In the genomic region with DNA sequence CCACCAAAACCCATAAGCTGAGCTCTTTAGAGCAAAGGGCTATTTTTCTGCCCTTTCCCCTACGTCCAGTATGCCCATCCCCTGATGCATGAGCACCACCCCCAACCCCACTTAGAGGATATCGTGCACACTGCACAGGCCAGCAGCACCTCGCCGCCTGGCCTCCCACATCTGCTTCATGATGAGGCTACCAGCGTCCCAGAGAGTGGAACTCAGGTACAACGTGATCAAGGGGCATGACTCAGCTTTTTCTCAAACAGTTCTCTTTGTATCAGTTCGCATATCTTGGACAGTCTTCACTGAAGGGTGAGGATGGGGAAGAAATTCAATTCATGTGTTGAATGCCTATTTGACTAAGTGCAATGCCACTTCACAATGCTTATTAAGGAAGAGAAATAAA, we compare ENCODE assay signal across 28 cellular contexts.
"Had no signal": no experiment of that assay in that cellular context is flagged by ENCODE, and none has a peak within 500 bp of the region (broad histone marks: within the 10 kb centered on the region; RNA-seq: fewer than 3 reads in every experiment).

No MANE protein-coding gene starts in this region.

- DNase-seq: activated B cell treated with CpG ODN at 0.5 μM for 24 hours; activated CD4-positive, alpha-beta T cell treated with anti-CD3 and anti-CD28 coated beads for 36 hours; activated CD4-positive, alpha-beta T cell treated with anti-CD3 and anti-CD28 coated beads, Interleukin-2, amount 50 U/mL, for 4 hours; activated CD8-positive, alpha-beta memory T cell treated with anti-CD3 and anti-CD28 coated beads for 24 hours; activated gamma-delta T cell; activated naive CD4-positive, alpha-beta T cell treated with anti-CD3 and anti-CD28 coated beads, Interleukin-2, amount 50 U/mL, for 16 hours; amniotic stem cell; colonic mucosa; effector memory CD4-positive, alpha-beta T cell; erythroblast; heart left ventricle; hypothalamus; immature natural killer cell; kidney; natural killer cell; ovary; retina; sigmoid colon; small intestine; stimulated activated CD4-positive, alpha-beta T cell treated with anti-CD3 and anti-CD28 coated beads, Interleukin-4, amount 100 ng/mL, for 24 hours; T-helper 2 cell; thyroid gland; upper lobe of left lung had no signal

- H3K36me3 Mint-ChIP-seq: immature natural killer cell; memory B cell; natural killer cell; stimulated activated effector memory CD8-positive, alpha-beta T cell treated with anti-CD3 and anti-CD28 coated beads, Interleukin-12 subunit alpha, Interleukin-12 subunit beta, amount 100 ng/mL, for 72 hours had no signal

- H3K4me3 Mint-ChIP-seq: activated B cell treated with CpG ODN at 0.5 μM for 24 hours; activated CD4-positive, alpha-beta T cell treated with anti-CD3 and anti-CD28 coated beads for 36 hours; immature natural killer cell; memory B cell; natural killer cell; stimulated activated effector memory CD8-positive, alpha-beta T cell treated with anti-CD3 and anti-CD28 coated beads, Interleukin-12 subunit alpha, Interleukin-12 subunit beta, amount 100 ng/mL, for 72 hours; stimulated activated naive CD8-positive, alpha-beta T cell treated with anti-CD3 and anti-CD28 coated beads, Interleukin-15, Interleukin-2, amounts not matched to agents 100 ng/mL and 50 ng/mL, for 24 hours had no signal

- H3K27ac Mint-ChIP-seq: activated B cell treated with CpG ODN at 0.5 μM for 24 hours; activated CD4-positive, alpha-beta T cell treated with anti-CD3 and anti-CD28 coated beads for 36 hours; immature natural killer cell; memory B cell; natural killer cell; stimulated activated effector memory CD8-positive, alpha-beta T cell treated with anti-CD3 and anti-CD28 coated beads, Interleukin-12 subunit alpha, Interleukin-12 subunit beta, amount 100 ng/mL, for 72 hours; stimulated activated naive CD8-positive, alpha-beta T cell treated with anti-CD3 and anti-CD28 coated beads, Interleukin-15, Interleukin-2, amounts not matched to agents 100 ng/mL and 50 ng/mL, for 24 hours had no signal

- H3K9me3 Mint-ChIP-seq: activated B cell treated with CpG ODN at 0.5 μM for 24 hours; immature natural killer cell; natural killer cell; stimulated activated effector memory CD8-positive, alpha-beta T cell treated with anti-CD3 and anti-CD28 coated beads, Interleukin-12 subunit alpha, Interleukin-12 subunit beta, amount 100 ng/mL, for 72 hours; stimulated activated naive CD8-positive, alpha-beta T cell treated with anti-CD3 and anti-CD28 coated beads, Interleukin-15, Interleukin-2, amounts not matched to agents 100 ng/mL and 50 ng/mL, for 24 hours had no signal

- H3K4me1 Mint-ChIP-seq: activated B cell treated with CpG ODN at 0.5 μM for 24 hours; activated CD4-positive, alpha-beta T cell treated with anti-CD3 and anti-CD28 coated beads for 36 hours; immature natural killer cell; natural killer cell had no signal

- ATAC-seq: activated CD4-positive, alpha-beta T cell treated with anti-CD3 and anti-CD28 coated beads for 36 hours; heart left ventricle; left lobe of liver; natural killer cell; stimulated activated effector memory CD8-positive, alpha-beta T cell treated with anti-CD3 and anti-CD28 coated beads, Interleukin-12 subunit alpha, Interleukin-12 subunit beta, amount 100 ng/mL, for 72 hours had no signal

- H3K27ac ChIP-seq: colonic mucosa, ovary, prostate gland, upper lobe of left lung had no signal
